Comparison of ENCODE assay signal across 8 cellular contexts in the genomic region with DNA sequence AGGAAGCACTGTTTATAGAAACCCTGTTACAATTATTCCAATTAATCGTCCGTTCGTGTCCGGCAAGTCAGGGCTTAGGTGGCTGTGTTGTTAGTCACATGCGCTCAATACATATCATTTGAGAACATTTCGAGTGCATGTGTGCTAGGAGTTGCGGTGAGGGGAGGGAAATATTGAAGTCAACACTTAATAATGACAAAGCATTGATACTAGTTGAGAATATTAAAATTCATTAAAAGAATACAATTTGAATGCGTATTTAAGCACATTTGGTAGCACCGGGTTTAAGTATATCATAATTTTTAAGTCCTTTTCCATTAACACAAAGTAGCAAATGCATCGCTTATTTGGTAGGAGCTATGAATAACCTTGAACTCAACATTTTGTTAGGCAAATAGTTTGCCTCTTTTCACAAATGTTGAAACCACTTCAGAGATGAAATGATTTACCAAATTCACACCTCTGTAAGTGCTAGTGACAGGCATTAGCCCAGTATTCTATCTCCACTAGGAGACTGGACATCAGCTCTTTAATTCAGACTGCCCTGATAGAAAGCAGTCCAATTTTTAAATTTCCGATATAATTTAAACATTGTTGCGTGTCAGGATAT. TPM values are rescaled to one million over a fixed set of nuclear protein-coding genes. Genes with fewer than 3 reads are reported as not detected.
DNase-seq lines count a peak whose midpoint lies in the region; ATAC-seq and TF ChIP-seq lines count a peak whose summit lies in the region.

No MANE protein-coding gene starts in this region.

- H3K4me1 ChIP-seq in fibroblast of lung (ENCODE audit: control insufficient read depth, extremely low read depth, insufficient read depth, low read length), result peaks cover 9% of the 10 kb centered on the region

- H3K4me2 ChIP-seq in fibroblast of lung (ENCODE audit: extremely low read depth, insufficient read depth, low read length), result peak overlapping the region; percentile 95

- H3K27ac ChIP-seq in RWPE1 (peak overlapping the region; percentile 96), fibroblast of lung (ENCODE audit: insufficient read depth, low read length) (peak overlapping the region; percentile 88)

- TF ChIP-seq CTCF in GM12875 (IDR thresholded peaks at IDR 0.05; ENCODE audit: borderline replicate concordance, insufficient read depth, low read depth, low read length), result no peak
- no peak for TF ChIP-seq CTCF in RWPE1 (conservative IDR thresholded peaks at IDR 0.05; ENCODE audit: low read depth)
- no peak for TF ChIP-seq CTCF in fibroblast of lung (conservative IDR thresholded peaks at IDR 0.05 in 1 of 2, IDR thresholded peaks at IDR 0.05 in 1 of 2; ENCODE audit: low read depth in 1 of 2, low read length in 2 of 2)
- no peak for TF ChIP-seq CTCF in retinal pigment epithelial cell (conservative IDR thresholded peaks at IDR 0.05; ENCODE audit: low read depth, low read length)

- H3K9me3 ChIP-seq in fibroblast of lung (ENCODE audit: control insufficient read depth, insufficient read depth, low read depth, low read length), result no peaks in the 10 kb centered on the region

- ATAC-seq in GM19395 (IDR thresholded peaks at IDR 0.05; ENCODE audit: unreplicated experiment), result no peak

- H3K4me3 ChIP-seq in GM12875 (ENCODE audit: low read depth, low read length) (peak overlapping the region; percentile 72), fibroblast of lung (replicated peaks in 1 of 4; ENCODE audit: control extremely low read depth in 1 of 4, insufficient read depth in 1 of 4, low read depth in 3 of 4, low read length in 4 of 4) (peak overlapping the region; percentile 81 to 97 (median 86)), retinal pigment epithelial cell (ENCODE audit: low read length) (peak overlapping the region; percentile 97)

- no peaks in the 10 kb centered on the region for H3K27me3 ChIP-seq in fibroblast of lung (ENCODE audit: control insufficient read depth, insufficient read depth, low read length)

- POLR2A ChIA-PET in RWPE1 (lab: Yijun Ruan, JAX; ENCODE audit: low non-redundant PET), result interaction anchor here (0.6 kb wide), 1 partner anchor 399 kb away, joined by 3 read pairs; no protein-coding TSS in a partner anchor

- H4K20me1 ChIP-seq in fibroblast of lung (ENCODE audit: control insufficient read depth, extremely low read depth, insufficient read depth, low read length), result peaks cover 15% of the 10 kb centered on the region

- CTCF ChIA-PET in RWPE1 (lab: Yijun Ruan, JAX), result interaction anchor here (1.8 kb wide), 1 partner anchor 69 kb away, joined by 6 read pairs; no protein-coding TSS in a partner anchor

- DNase-seq in RWPE1 (ENCODE audit: low spot score) (no peak), fibroblast of lung (ENCODE audit: low read depth in 2 of 2) (no peak), retinal pigment epithelial cell (ENCODE audit: low read depth) (no peak), HuH-7 (ENCODE audit: low spot score) (no peak), C1 segment of cervical spinal cord (lab: John Stamatoyannopoulos, UW) (no peak), ecto neural progenitor cell (ENCODE audit: low spot score) (no peak)

- H3K36me3 ChIP-seq in fibroblast of lung (ENCODE audit: control insufficient read depth, insufficient read depth, low read length), result peaks cover 5% of the 10 kb centered on the region

- H2AFZ ChIP-seq in fibroblast of lung (ENCODE audit: low read length), result peak overlapping the region; percentile 98

- H3K79me2 ChIP-seq in fibroblast of lung (ENCODE audit: control insufficient read depth, insufficient read depth, low read length), result peaks cover 39% of the 10 kb centered on the region

- peak overlapping the region; percentile 75 for H3K9ac ChIP-seq in fibroblast of lung (ENCODE audit: insufficient read depth, low read length)

RNA-seq across cellular contexts. Expression of gene SERBP1, which starts 1.1 kb away (rescaled TPM):
- 128 TPM in 2 replicates for total RNA-seq in fibroblast of lung
- 273 and 331 TPM in 2 replicates for polyA plus RNA-seq in fibroblast of lung
- polyA plus RNA-seq in fibroblast of lung (2012), result 218 and 265 TPM in 2 replicates
- polyA minus RNA-seq in fibroblast of lung (ENCODE audit: low replicate concordance), result 25.8 and 43.3 TPM in 2 replicates
